Comparison of ENCODE assay signal across 8 cellular contexts in genomic region chr14:37587881-37588666, GRCh38. TPM values are rescaled to one million over a fixed set of nuclear protein-coding genes. Genes with fewer than 3 reads are reported as not detected.
DNase-seq lines count a peak whose midpoint lies in the region; ATAC-seq, FAIRE-seq and TF ChIP-seq lines count a peak whose summit lies in the region.

No MANE protein-coding gene starts in this region.

- H4K20me1 ChIP-seq in H1 (replicated peaks in 1 of 2; ENCODE audit: control insufficient read depth in 1 of 2, insufficient read depth in 2 of 2, low read length in 2 of 2) (peaks cover 14 to 19% of the 10 kb centered on the region in 2 experiments), neural cell (ENCODE audit: insufficient read depth) (no peaks in the 10 kb centered on the region)

- no peak for TF ChIP-seq RAD21 in H1 (IDR thresholded peaks at IDR 0.05 in 1 of 2, conservative IDR thresholded peaks at IDR 0.05 in 1 of 2; ENCODE audit: low read depth in 2 of 2, low read length in 2 of 2)
- TF ChIP-seq RAD21 in neural cell (conservative IDR thresholded peaks at IDR 0.05): no peak

- no peaks in the 10 kb centered on the region for H3K9me2 ChIP-seq in neural cell (ENCODE audit: insufficient read depth, low read length)

- H3K79me2 ChIP-seq in H1 (ENCODE audit: control insufficient read depth in 1 of 2, insufficient read depth in 2 of 2, low read length in 2 of 2) (no peaks in the 10 kb centered on the region), neural cell (replicated peaks; ENCODE audit: insufficient read depth, low read length) (no peaks in the 10 kb centered on the region)

- no peak for FAIRE-seq in H1 (lab: Jason Lieb, UNC)

- H3K4me1 ChIP-seq in H1 (replicated peaks in 1 of 4; ENCODE audit: control insufficient read depth in 3 of 4, insufficient read depth in 4 of 4, low read length in 3 of 4): peaks cover 7 to 38% (median 13%) of the 10 kb centered on the region in 4 experiments

- H3K27me3 ChIP-seq in H1 (replicated peaks in 1 of 4; ENCODE audit: control insufficient read depth in 3 of 4, extremely low read depth in 1 of 4, insufficient read depth in 3 of 4, low read length in 3 of 4): peaks cover 66 to 100% (median 86%) of the 10 kb centered on the region in 4 experiments
- H3K27me3 ChIP-seq in neural cell (ENCODE audit: insufficient read depth, low read depth, low read length): peaks cover 100% of the 10 kb centered on the region

- no peaks in the 10 kb centered on the region for H3F3A ChIP-seq in neural cell (ENCODE audit: insufficient read depth, low read length, poor library complexity, severe bottlenecking)

- peaks cover 2% of the 10 kb centered on the region for H3K36me3 Mint-ChIP-seq in activated T-helper 1 cell treated with anti-CD3 and anti-CD28 coated beads, Interleukin-12 subunit alpha, Interleukin-12 subunit beta, Interleukin-2, Interleukin-4 antibody, amounts not matched to agents 30 ng/mL and 10 ng/mL and 1 ng/mL, durations not matched to agents 14 hours and 24 hours and 36 hours (ENCODE audit: low read depth)

- H3K9ac ChIP-seq in H1 (replicated peaks in 1 of 4; ENCODE audit: extremely low read depth in 1 of 4, low read depth in 3 of 4, low read length in 3 of 4) (0 out of 7 replicates have a peak overlapping the region, but pooled peaks of 1 of the 4 experiments have one; percentile 12), neural cell (ENCODE audit: low read length) (no peak overlapping the region)

- H4K91ac ChIP-seq in H1 (replicated peaks; ENCODE audit: insufficient read length, low read length): no peak overlapping the region

- TF ChIP-seq EP300 in H1 (IDR thresholded peaks at IDR 0.05; ENCODE audit: borderline replicate concordance in 1 of 2, low read depth in 2 of 2, low read length in 2 of 2) (no peak), neural cell (conservative IDR thresholded peaks at IDR 0.05; ENCODE audit: poor library complexity, severe bottlenecking) (no peak)

- H3K14ac ChIP-seq in H1 (ENCODE audit: insufficient read length): no peak overlapping the region

- H2BK15ac ChIP-seq in H1 (ENCODE audit: low read length): no peak overlapping the region

- H3K36me3 ChIP-seq in H1 (ENCODE audit: control insufficient read depth in 2 of 4, insufficient read depth in 4 of 4, low read length in 3 of 4): no peaks in the 10 kb centered on the region; a peak in 1 of 8 replicates
- H3K36me3 ChIP-seq in neural cell (ENCODE audit: insufficient read depth, low read length): no peaks in the 10 kb centered on the region

- no peak overlapping the region for H2BK5ac ChIP-seq in H1 (ENCODE audit: low read depth, low read length)

- H3K4me1 Mint-ChIP-seq in activated T-helper 1 cell treated with anti-CD3 and anti-CD28 coated beads, Interleukin-12 subunit alpha, Interleukin-12 subunit beta, Interleukin-2, Interleukin-4 antibody, amounts not matched to agents 30 ng/mL and 10 ng/mL and 1 ng/mL, durations not matched to agents 14 hours and 24 hours and 36 hours (ENCODE audit: low read depth): peaks cover 8% of the 10 kb centered on the region

- H3K56ac ChIP-seq in H1 (replicated peaks; ENCODE audit: insufficient read length, low read depth, low read length): no peak overlapping the region

- H2AFZ ChIP-seq in H1 (ENCODE audit: low read length) (no peak overlapping the region), neural cell (ENCODE audit: low read depth, low read length) (no peak overlapping the region)

- H3K4me2 ChIP-seq in H1 (ENCODE audit: insufficient read depth in 1 of 2, low read depth in 2 of 2, low read length in 2 of 2) (peak overlapping the region; percentile 80 to 81), neural cell (ENCODE audit: low read length) (no peak overlapping the region)

- no peak overlapping the region for H3K4me3 Mint-ChIP-seq in activated T-helper 1 cell treated with anti-CD3 and anti-CD28 coated beads, Interleukin-12 subunit alpha, Interleukin-12 subunit beta, Interleukin-2, Interleukin-4 antibody, amounts not matched to agents 30 ng/mL and 10 ng/mL and 1 ng/mL, durations not matched to agents 14 hours and 24 hours and 36 hours

- H3K79me1 ChIP-seq in H1 (ENCODE audit: low read depth, low read length): no peaks in the 10 kb centered on the region

- H3K4ac ChIP-seq in H1 (replicated peaks; ENCODE audit: insufficient read length, low read depth, low read length): no peak overlapping the region

- H3K9me3 ChIP-seq in H1 (ENCODE audit: insufficient read depth in 2 of 2, low read depth in 1 of 2, low read length in 1 of 2): no peaks in the 10 kb centered on the region
- no peaks in the 10 kb centered on the region for H3K9me3 ChIP-seq in neural cell (ENCODE audit: low read length)

- no peak overlapping the region for H2AK5ac ChIP-seq in H1 (ENCODE audit: low read depth, low read length)

- ATAC-seq in HG03175 (IDR thresholded peaks at IDR 0.05; ENCODE audit: unreplicated experiment): no peak
- ATAC-seq in GM18907 (IDR thresholded peaks at IDR 0.05; ENCODE audit: unreplicated experiment): no peak

- no peak overlapping the region for H3K18ac ChIP-seq in H1 (ENCODE audit: extremely low read depth, low read length)

- intact Hi-C loops in activated T-helper 1 cell treated with anti-CD3 and anti-CD28 coated beads, Interleukin-12 subunit alpha, Interleukin-12 subunit beta, Interleukin-2, Interleukin-4 antibody, amounts not matched to agents 30 ng/mL and 10 ng/mL and 1 ng/mL, durations not matched to agents 14 hours and 24 hours and 36 hours (cut with micrococcal nuclease): loop anchor here (2.0 to 5.0 kb wide), 2 partner anchors 929 to 1071 kb away; no protein-coding TSS in a partner anchor

- H3K4me3 ChIP-seq in H1 (ENCODE audit: extremely low read depth in 1 of 4, insufficient read depth in 2 of 4, low read depth in 3 of 4, low read length in 4 of 4) (peak overlapping the region; percentile 32 to 63 (median 50); a peak in 7 of 8 replicates), neural cell (ENCODE audit: low read length) (peak overlapping the region; percentile 9)

- no peak overlapping the region for H3K27ac ChIP-seq in H1 (ENCODE audit: low read depth, low read length)
- no peak overlapping the region for H3K27ac ChIP-seq in neural cell (ENCODE audit: low read length)

- TF ChIP-seq CTCF in H1 (IDR thresholded peaks at IDR 0.05; ENCODE audit: control extremely low read depth in 1 of 3, insufficient read depth in 1 of 3, low read depth in 1 of 3, low read length in 3 of 3) (no peak), neural cell (IDR thresholded peaks at IDR 0.05; ENCODE audit: poor library complexity, severe bottlenecking) (no peak)

- peaks cover 10% of the 10 kb centered on the region; the same call in 1 of the 2 replicates for H3K23me2 ChIP-seq in H1 (ENCODE audit: low read depth, low read length)

- H3K23ac ChIP-seq in H1 (ENCODE audit: insufficient read length): no peak overlapping the region

- POLR2A ChIA-PET in H1 (lab: Charles Lee; ENCODE audit: partially characterized antibody): interaction anchor here (1.0 kb wide), 1 partner anchor 10 kb away, joined by 3 read pairs; no protein-coding TSS in a partner anchor

- H3K27ac Mint-ChIP-seq in activated T-helper 1 cell treated with anti-CD3 and anti-CD28 coated beads, Interleukin-12 subunit alpha, Interleukin-12 subunit beta, Interleukin-2, Interleukin-4 antibody, amounts not matched to agents 30 ng/mL and 10 ng/mL and 1 ng/mL, durations not matched to agents 14 hours and 24 hours and 36 hours: no peak overlapping the region

- H3K9me3 Mint-ChIP-seq in activated T-helper 1 cell treated with anti-CD3 and anti-CD28 coated beads, Interleukin-12 subunit alpha, Interleukin-12 subunit beta, Interleukin-2, Interleukin-4 antibody, amounts not matched to agents 30 ng/mL and 10 ng/mL and 1 ng/mL, durations not matched to agents 14 hours and 24 hours and 36 hours: peaks cover 3% of the 10 kb centered on the region

- H2BK12ac ChIP-seq in H1 (ENCODE audit: low read depth, low read length): no peak overlapping the region

- H3K27me3 Mint-ChIP-seq in activated T-helper 1 cell treated with anti-CD3 and anti-CD28 coated beads, Interleukin-12 subunit alpha, Interleukin-12 subunit beta, Interleukin-2, Interleukin-4 antibody, amounts not matched to agents 30 ng/mL and 10 ng/mL and 1 ng/mL, durations not matched to agents 14 hours and 24 hours and 36 hours (ENCODE audit: insufficient read depth): peaks cover 57% of the 10 kb centered on the region

- H2BK120ac ChIP-seq in H1 (replicated peaks; ENCODE audit: low read depth, low read length): no peak overlapping the region

- DNase-seq in Daoy (ENCODE audit: low read depth) (peak; percentile 60), NCI-H1092 treated with DMSO at 0.1 percent for 48 hours (lab: John Stamatoyannopoulos, UW) (peak; percentile 87), H1 (ENCODE audit: low read depth in 1 of 2, low spot score in 2 of 2) (peak in 1 of 2 experiments; percentile 82)
- DNase-seq in activated T-helper 1 cell treated with anti-CD3 and anti-CD28 coated beads, Interleukin-12 subunit alpha, Interleukin-12 subunit beta, Interleukin-2, Interleukin-4 antibody, amounts not matched to agents 30 ng/mL and 10 ng/mL and 1 ng/mL, durations not matched to agents 14 hours and 24 hours and 36 hours (ENCODE audit: low spot score): no peak
- no peak for DNase-seq in stimulated activated naive CD4-positive, alpha-beta T cell treated with Interleukin-2 at 50 U/mL for 16 hours (lab: John Stamatoyannopoulos, UW)

- 1% methylated on average over 54 of the region's 63 CpGs; no CpG with 5 or more reads in 1 of the 2 experiments for WGBS in H1 (ENCODE audit: extremely low coverage in 1 of 2, insufficient coverage in 1 of 2, insufficient read length in 1 of 2, insufficient replicate concordance in 2 of 2, low coverage in 1 of 2, low lambda C conversion rate in 2 of 2, missing lambda C conversion rate in 1 of 2), 2 experiments

- no peak overlapping the region for H4K5ac ChIP-seq in H1 (ENCODE audit: insufficient read length, low read depth, low read length)

- CTCF ChIA-PET in H1 (lab: Charles Lee; ENCODE audit: partially characterized antibody): interaction anchor here (1.2 to 5.1 kb wide), 10 partner anchors 10 to 356 kb away, joined by 3 to 62 read pairs (median 4); partner anchors contain the start of genes FOXA1 and TTC6

- TF ChIP-seq POLR2A in H1 (IDR thresholded peaks at IDR 0.05; ENCODE audit: control extremely low read depth in 1 of 2, low read depth in 2 of 2, low read length in 2 of 2): no peak

- H4K8ac ChIP-seq in H1 (ENCODE audit: extremely low read depth, insufficient read depth, low read length): no peak overlapping the region

- H2BK20ac ChIP-seq in H1 (ENCODE audit: low read length): no peak overlapping the region

RNA-seq across cellular contexts. Expression of gene FOXA1, which starts 7.0 kb away (rescaled TPM):
- total RNA-seq in Daoy (2014; rRNA removed; shearing (Covaris generic)): 6.5 and 11.2 TPM in 2 replicates
- total RNA-seq in H1 (2021; fragmentation: NEBNext Ultra II Directional; extraction: Animal tissue kit (Norgen Biotek cat#: 25700)): 0.17 and 0.20 TPM in 2 replicates
- polyA plus RNA-seq in H1 (2011; rRNA removed) (0.05 and 0.08 TPM in 2 replicates), neural cell (not detected in 2 replicates)
- polyA plus RNA-seq in H1 (2011; cell fraction: cytosol; rRNA removed): 0.05 TPM
- not detected for polyA plus RNA-seq in H1 (2011; cell fraction: nucleus; rRNA removed)
- polyA plus RNA-seq in H1 (2012, experiment 1 of 2): 0.08 to 0.19 TPM in 2 of 4 replicates, not detected in the others
- polyA plus RNA-seq in H1 (2012, experiment 2 of 2): 0.07 TPM
- 0.10 TPM for polyA plus RNA-seq in H1 (2013, experiment 1 of 2)
- polyA plus RNA-seq in H1 (2013, experiment 2 of 2): 0.06 TPM
- polyA minus RNA-seq in H1 (2011; rRNA and poly(A)+ RNA removed): 0.09 TPM in 1 of 2 replicates, not detected in the other
- polyA minus RNA-seq in H1 (2011; cell fraction: cytosol; rRNA and poly(A)+ RNA removed): not detected
- polyA minus RNA-seq in H1 (2011; cell fraction: nucleus; rRNA and poly(A)+ RNA removed): 0.30 TPM
- polyA minus RNA-seq in neural cell: not detected in 2 replicates
- 0.31 TPM in 1 of 2 replicates, not detected in the other for total RNA-seq in activated T-helper 1 cell treated with anti-CD3 and anti-CD28 coated beads, Interleukin-12 subunit alpha, Interleukin-12 subunit beta, Interleukin-2, Interleukin-4 antibody, amounts not matched to agents 30 ng/mL and 10 ng/mL and 1 ng/mL, durations not matched to agents 14 hours and 24 hours and 36 hours

RNA-seq across cellular contexts. Expression of gene TTC6, which starts 7.4 kb away (rescaled TPM):
- 2.2 and 9.3 TPM in 2 replicates for total RNA-seq in Daoy (2014; rRNA removed; shearing (Covaris generic))
- total RNA-seq in H1 (2021; fragmentation: NEBNext Ultra II Directional; extraction: Animal tissue kit (Norgen Biotek cat#: 25700)): not detected in 2 replicates
- polyA plus RNA-seq in H1 (2011; rRNA removed) (0.02 and 0.05 TPM in 2 replicates), neural cell (0.10 TPM in 1 of 2 replicates, not detected in the other)
- polyA plus RNA-seq in H1 (2011; cell fraction: cytosol; rRNA removed): 0.05 TPM
- 0.04 TPM for polyA plus RNA-seq in H1 (2011; cell fraction: nucleus; rRNA removed)
- 0.08 TPM in 1 of 4 replicates, not detected in the others for polyA plus RNA-seq in H1 (2012, experiment 1 of 2)
- not detected for polyA plus RNA-seq in H1 (2012, experiment 2 of 2)
- 0.02 TPM for polyA plus RNA-seq in H1 (2013, experiment 1 of 2)
- 0.09 TPM for polyA plus RNA-seq in H1 (2013, experiment 2 of 2)
- polyA minus RNA-seq in H1 (2011; rRNA and poly(A)+ RNA removed): 0.05 TPM in 1 of 2 replicates, not detected in the other
- not detected for polyA minus RNA-seq in H1 (2011; cell fraction: cytosol; rRNA and poly(A)+ RNA removed)
- polyA minus RNA-seq in H1 (2011; cell fraction: nucleus; rRNA and poly(A)+ RNA removed): 0.10 TPM
- 0.23 and 0.24 TPM in 2 replicates for polyA minus RNA-seq in neural cell
- total RNA-seq in activated T-helper 1 cell treated with anti-CD3 and anti-CD28 coated beads, Interleukin-12 subunit alpha, Interleukin-12 subunit beta, Interleukin-2, Interleukin-4 antibody, amounts not matched to agents 30 ng/mL and 10 ng/mL and 1 ng/mL, durations not matched to agents 14 hours and 24 hours and 36 hours: not detected in 2 replicates

Comparison
In these comparisons a context has a peak if more than half of its experiments do, and no peak if none do; other contexts are left out.
1. DNase-seq: peak in Daoy (single experiment) and NCI-H1092 treated with DMSO at 0.1 percent for 48 hours (single experiment); none in activated T-helper 1 cell treated with anti-CD3 and anti-CD28 coated beads, Interleukin-12 subunit alpha, Interleukin-12 subunit beta, Interleukin-2, Interleukin-4 antibody, amounts not matched to agents 30 ng/mL and 10 ng/mL and 1 ng/mL, durations not matched to agents 14 hours and 24 hours and 36 hours (single experiment) and stimulated activated naive CD4-positive, alpha-beta T cell treated with Interleukin-2 at 50 U/mL for 16 hours (single experiment).